ENCODE assay signal across 29 cellular contexts in the genomic region with DNA sequence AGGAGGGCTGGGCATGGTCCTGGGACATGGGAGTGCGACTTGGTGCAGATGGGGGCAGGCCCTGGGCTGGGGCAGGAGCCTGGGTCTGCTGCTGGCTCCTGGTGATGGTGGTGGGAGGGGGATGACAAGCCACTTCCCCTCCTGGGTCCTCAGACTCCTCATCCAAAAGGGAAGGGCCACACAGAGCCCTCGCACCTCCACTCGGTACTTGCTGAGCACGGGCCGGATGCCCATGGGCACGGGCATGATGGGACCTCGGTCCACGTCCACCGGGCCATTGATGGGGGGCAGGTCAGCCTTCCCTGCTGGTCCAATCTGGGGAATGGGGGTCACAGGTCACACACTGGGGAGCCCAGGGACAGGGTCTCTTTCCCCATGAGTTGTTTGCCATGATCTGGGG. TPM values are rescaled to one million over a fixed set of nuclear protein-coding genes. Genes with fewer than 3 reads are reported as not detected.
DNase-seq lines count a peak whose midpoint lies in the region; ATAC-seq, FAIRE-seq and TF ChIP-seq lines count a peak whose summit lies in the region.
"Had no signal": no experiment of that assay in that cellular context is flagged by ENCODE, and none has a peak within 500 bp of the region (broad histone marks: within the 10 kb centered on the region; RNA-seq: fewer than 3 reads in every experiment).

No MANE protein-coding gene starts in this region.

- DNase-seq in kidney = peak; percentile 69
- no peak for DNase-seq in neuronal stem cell (ENCODE audit: low spot score)
- DNase-seq in spleen = peak; percentile 54
- DNase-seq: 8988T; ACHN; BE2C; C1 segment of cervical spinal cord; CD4-positive, alpha-beta memory T cell; CD4-positive, CD25-positive, alpha-beta regulatory T cell; CD8-positive, alpha-beta memory T cell; COR-L47; DMS 273 treated with DMSO at 0.1 percent for 48 hours; DMS153; DMS53; DMS79; DND-41; EL; GDM1 had no signal

- no peak overlapping the region for H3K4me2 ChIP-seq in neuronal stem cell (ENCODE audit: insufficient read depth, low read length, poor library complexity, severe bottlenecking)
- H3K4me2 ChIP-seq: BLaER1 had no signal

- H2AK5ac ChIP-seq in neuronal stem cell (ENCODE audit: low read depth, low read length) = peak overlapping the region; percentile 78

- no peaks in the 10 kb centered on the region for H3K4me1 ChIP-seq in kidney (ENCODE audit: control insufficient read depth in 1 of 2, insufficient read depth in 1 of 2, low read depth in 1 of 2, low read length in 2 of 2)
- peaks cover 9 to 19% of the 10 kb centered on the region in 2 donors for H3K4me1 ChIP-seq in neuronal stem cell (ENCODE audit: control insufficient read depth in 2 of 2, insufficient read depth in 1 of 2, low read depth in 1 of 2, low read length in 2 of 2)
- peaks cover 0 to 9% (median 0%) of the 10 kb centered on the region in 6 donors for H3K4me1 ChIP-seq in spleen

- H3K4ac ChIP-seq in neuronal stem cell (ENCODE audit: low read length) = no peak overlapping the region

- H2BK5ac ChIP-seq in neuronal stem cell (ENCODE audit: low read length) = no peak overlapping the region

- TF ChIP-seq POLR2A in spleen (IDR thresholded peaks at IDR 0.05) = no peak

- TF ChIP-seq CTCF in kidney (IDR thresholded peaks at IDR 0.05; ENCODE audit: borderline replicate concordance, extremely low read depth, insufficient read depth) (no peak), spleen (IDR thresholded peaks at IDR 0.05 in 8 of 11, conservative IDR thresholded peaks at IDR 0.05 in 3 of 11) (no peak)

- no peak overlapping the region for H4K91ac ChIP-seq in neuronal stem cell (ENCODE audit: low read depth, low read length, poor library complexity)

- H3K27me3 ChIP-seq in neuronal stem cell (ENCODE audit: control insufficient read depth in 3 of 3, insufficient read depth in 3 of 3, low read depth in 1 of 3, low read length in 3 of 3) (no peaks in the 10 kb centered on the region), spleen (replicated peaks in 1 of 7) (peaks cover 0 to 17% (median 0%) of the 10 kb centered on the region in 7 donors)
- H3K27me3 ChIP-seq: BE2C, BLaER1 had no signal

- H3K36me3 ChIP-seq in kidney (ENCODE audit: control insufficient read depth in 1 of 2, insufficient read depth in 2 of 2, low read length in 2 of 2) (no peaks in the 10 kb centered on the region), neuronal stem cell (replicated peaks in 1 of 2; ENCODE audit: control insufficient read depth in 2 of 2, insufficient read depth in 2 of 2, low read length in 2 of 2) (peaks cover 0 to 5% of the 10 kb centered on the region in 2 donors), spleen (no peaks in the 10 kb centered on the region)
- H3K36me3 ChIP-seq: BE2C, BLaER1 had no signal

- intact Hi-C loops in kidney (cut with DNase I) (no loop called here), spleen (cut with DNase I; ENCODE audit: low total_unique reads) (no loop called here)

- no peak overlapping the region for H3K23ac ChIP-seq in neuronal stem cell (ENCODE audit: low read depth, low read length, poor library complexity)

- H3K79me1 ChIP-seq in neuronal stem cell (ENCODE audit: low read depth, low read length) = peaks cover 2% of the 10 kb centered on the region

- H3K27ac ChIP-seq in kidney (ENCODE audit: low read depth in 2 of 2, low read length in 2 of 2) (no peak overlapping the region), neuronal stem cell (replicated peaks; ENCODE audit: low read length) (no peak overlapping the region), spleen (no peak overlapping the region)
- H3K27ac ChIP-seq: BLaER1 had no signal

- no peak for FAIRE-seq in kidney (lab: Jason Lieb, UNC)
- FAIRE-seq: A204.1, GM12878, GM12892, GM18507 had no signal

- no peak overlapping the region for H2BK15ac ChIP-seq in neuronal stem cell (ENCODE audit: low read length)

- no peak overlapping the region for H4K8ac ChIP-seq in neuronal stem cell (ENCODE audit: low read depth, low read length)

- H2BK120ac ChIP-seq in neuronal stem cell (ENCODE audit: low read depth, low read length) = no peak overlapping the region

- H2AFZ ChIP-seq in neuronal stem cell (ENCODE audit: low read length) = no peak overlapping the region

- no peak overlapping the region for H2BK12ac ChIP-seq in neuronal stem cell (ENCODE audit: low read length)

- ATAC-seq in GM21515 (IDR thresholded peaks at IDR 0.05; ENCODE audit: unreplicated experiment) = no peak
- ATAC-seq in HG02884 (IDR thresholded peaks at IDR 0.05; ENCODE audit: unreplicated experiment) = no peak
- ATAC-seq: GM12878 had no signal

- no peak overlapping the region for H3K9ac ChIP-seq in kidney (ENCODE audit: low read length in 2 of 2)
- H3K9ac ChIP-seq in neuronal stem cell (ENCODE audit: low read depth, low read length, poor library complexity) = no peak overlapping the region
- H3K9ac ChIP-seq: BLaER1 had no signal

- H3K18ac ChIP-seq in neuronal stem cell (ENCODE audit: low read length) = peak overlapping the region; percentile 81

- H3K4me3 ChIP-seq in kidney (ENCODE audit: low read length in 2 of 2) (no peak overlapping the region), neuronal stem cell (ENCODE audit: low read length in 2 of 2) (no peak overlapping the region), spleen (no peak overlapping the region)
- H3K4me3 ChIP-seq: BLaER1, GM12878 had no signal

- H3K14ac ChIP-seq in neuronal stem cell (ENCODE audit: low read length) = peak overlapping the region; percentile 12

- no CpG with 5 or more reads among the region's 9 CpGs for WGBS in neuronal stem cell (ENCODE audit: extremely low coverage in 2 of 2, insufficient read length in 2 of 2, insufficient replicate concordance in 1 of 2), 2 donors
- 87 to 98% (median 94%) methylated on average over 9 of the region's 9 CpGs for WGBS in spleen, 5 donors

- H3K9me3 ChIP-seq in kidney (ENCODE audit: control insufficient read depth in 1 of 2, low read length in 2 of 2) (peaks cover 2 to 10% of the 10 kb centered on the region in 2 donors), neuronal stem cell (replicated peaks in 1 of 2; ENCODE audit: control insufficient read depth in 2 of 2, insufficient read depth in 1 of 2, low read depth in 1 of 2, low read length in 2 of 2) (peaks cover 8 to 13% of the 10 kb centered on the region in 2 donors), spleen (peaks cover 3 to 15% (median 12%) of the 10 kb centered on the region in 8 donors)
- H3K9me3 ChIP-seq: BE2C, BLaER1 had no signal

RNA-seq across cellular contexts. Expression of a gene that starts 4.1 kb away (rescaled TPM):
- total RNA-seq in kidney (0.16 TPM), spleen (1 to 10 TPM in 1 of 7 donors, under 1 TPM in 6; 0.19 to 1.6 (median 0.34) TPM)
- polyA plus RNA-seq in kidney (ENCODE audit: insufficient read depth, low read depth, low replicate concordance) (not detected), spleen (under 1 TPM; 0.06 to 0.17 (median 0.16) TPM)
- 0.54 TPM for polyA plus RNA-seq in neuronal stem cell (2013, experiment 1 of 2)
- 0.60 TPM for polyA plus RNA-seq in neuronal stem cell (2013, experiment 2 of 2)
- total RNA-seq: A673, Daoy had no signal
- polyA plus RNA-seq: AG04450, CD14-positive monocyte had no signal
